8 cellular contexts compared by ENCODE assay signal in the genomic region with DNA sequence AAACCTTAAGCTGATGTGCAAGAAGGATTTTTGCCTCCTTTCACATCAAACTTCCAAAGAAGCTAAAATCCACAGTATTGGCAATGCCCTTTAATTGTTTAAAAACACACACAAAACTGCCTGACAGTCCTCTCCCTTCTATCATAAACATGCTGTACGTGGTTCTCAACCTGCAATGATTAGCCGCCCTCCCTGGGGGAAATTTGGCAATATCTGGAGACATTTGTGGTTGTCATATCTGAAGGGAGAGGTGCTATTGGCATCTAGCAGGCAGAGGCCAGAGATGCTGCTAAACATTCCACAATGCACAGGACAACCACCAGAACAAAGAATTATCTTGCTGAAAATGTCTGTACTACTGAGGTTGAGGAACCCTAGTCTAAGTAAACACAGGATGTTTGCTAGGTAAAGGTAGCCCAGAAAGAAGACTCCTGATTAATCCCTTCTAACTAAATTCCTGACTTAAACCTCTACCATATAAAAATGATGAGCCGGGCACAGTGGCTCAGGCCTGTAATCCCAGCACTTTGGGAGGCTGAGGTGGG. TPM values are rescaled to one million over a fixed set of nuclear protein-coding genes. Genes with fewer than 3 reads are reported as not detected.
A peak's percentile ranks its signal among the peaks of the same experiment; 100 is the strongest.
DNase-seq lines count a peak whose midpoint lies in the region; ATAC-seq, FAIRE-seq and TF ChIP-seq lines count a peak whose summit lies in the region.

No MANE protein-coding gene starts in this region.

- H3K9ac ChIP-seq in HUES6 (ENCODE audit: low read length) = no peak overlapping the region
- H3K9ac ChIP-seq in mammary epithelial cell (ENCODE audit: insufficient read depth, low read length) = no peak overlapping the region

- no peaks in the 10 kb centered on the region for H3K36me3 Mint-ChIP-seq in naive thymus-derived CD8-positive, alpha-beta T cell

- DNase-seq in A549 (ENCODE audit: low read depth in 1 of 2, low spot score in 1 of 2) (no peak), mammary epithelial cell (no peak), GM10248 (ENCODE audit: extremely low spot score) (no peak), left cardiac atrium (no peak)
- DNase-seq in naive thymus-derived CD8-positive, alpha-beta T cell = no peak
- DNase-seq in effector CD4-positive, alpha-beta T cell = no peak

- no peaks in the 10 kb centered on the region for H3K79me2 ChIP-seq in mammary epithelial cell (ENCODE audit: insufficient read depth, low read length)

- BruUV-seq in mammary epithelial cell (replicated peaks; lab: Mats Ljungman, UMichigan) = no TSS peak

- H3K27me3 Mint-ChIP-seq in naive thymus-derived CD8-positive, alpha-beta T cell = no peaks in the 10 kb centered on the region

- POLR2A ChIA-PET in A549 (lab: Yijun Ruan, JAX) (interaction anchor here (0.8 to 2.0 kb wide), 13 partner anchors 12 to 238 kb away, joined by 3 to 21 read pairs (median 6); partner anchors contain the start of genes ACOT1, ACOT2, ACOT4 and PNMA1), GM10248 (lab: Yijun Ruan, JAX) (interaction anchor here (1.3 kb wide), 1 partner anchor 13 kb away, joined by 4 read pairs; no protein-coding TSS in a partner anchor)
- POLR2A ChIA-PET in naive thymus-derived CD8-positive, alpha-beta T cell (lab: Charles Lee) = interaction anchor here (0.8 to 3.5 kb wide), 9 partner anchors 17 to 477 kb away, joined by 3 to 49 read pairs (median 7); partner anchors contain the start of genes ACOT2, ACOT4, DNAL1 and PSEN1

- FAIRE-seq in A549 (lab: Jason Lieb, UNC) = no peak

- H3K36me3 ChIP-seq in HUES6 (ENCODE audit: control insufficient read depth, insufficient read depth, low read length) = no peaks in the 10 kb centered on the region
- no peaks in the 10 kb centered on the region for H3K36me3 ChIP-seq in mammary epithelial cell (ENCODE audit: insufficient read depth, low read length)

- peak overlapping the region; percentile 79 for H3K4me2 ChIP-seq in A549
- H3K4me2 ChIP-seq in mammary epithelial cell (ENCODE audit: insufficient read depth, low read depth, low read length) = peak overlapping the region; percentile 85

- H3K27ac ChIP-seq in A549 = no peak overlapping the region
- no peak overlapping the region for H3K27ac ChIP-seq in HUES6 (ENCODE audit: low read depth, low read length)
- no peak overlapping the region for H3K27ac ChIP-seq in mammary epithelial cell (ENCODE audit: insufficient read depth, low read depth, low read length)

- in situ Hi-C loops in mammary epithelial cell (cut with MboI; ENCODE audit: low sequenced_read_pairs in 2 of 2) = no loop called here

- H3K27ac Mint-ChIP-seq in naive thymus-derived CD8-positive, alpha-beta T cell = peak overlapping the region in 7 of 10 donors; percentile 68 to 94 (median 86)

- no peaks in the 10 kb centered on the region for H4K20me1 ChIP-seq in mammary epithelial cell (ENCODE audit: insufficient read depth, low read length)

- TF ChIP-seq RAD21 in A549 (conservative IDR thresholded peaks at IDR 0.05 in 1 of 2, IDR thresholded peaks at IDR 0.05 in 1 of 2) = no peak

- TF ChIP-seq POLR2A in A549 (IDR thresholded peaks at IDR 0.05; ENCODE audit: low read length) = no peak

- H3K9me3 ChIP-seq in A549 (no peaks in the 10 kb centered on the region), HUES6 (ENCODE audit: control insufficient read depth, insufficient read depth, low read depth, low read length) (no peaks in the 10 kb centered on the region), mammary epithelial cell (replicated peaks; ENCODE audit: insufficient read depth, low read length) (no peaks in the 10 kb centered on the region)

- TF ChIP-seq EP300 in A549 (IDR thresholded peaks at IDR 0.05) = no peak

- H3K4me3 ChIP-seq in A549 (peak overlapping the region; percentile 63; the same call in 2 of the 3 replicates), HUES6 (ENCODE audit: low read depth, low read length) (peak overlapping the region; percentile 81; the same call in 1 of the 2 replicates), mammary epithelial cell (replicated peaks in 1 of 3; ENCODE audit: insufficient read depth in 1 of 3, low read depth in 2 of 3, low read length in 3 of 3) (peak overlapping the region in 1 of 3 experiments; percentile 58)

- CTCF ChIA-PET in A549 (lab: Yijun Ruan, JAX) (interaction anchor here (0.6 to 2.5 kb wide), 5 partner anchors 20 to 276 kb away, joined by 3 to 7 read pairs (median 6); partner anchors contain the start of gene ACOT4), mammary epithelial cell (lab: Charles Lee; ENCODE audit: low non-redundant PET) (no interaction called here), GM10248 (lab: Yijun Ruan, JAX) (interaction anchor here (1.0 to 2.1 kb wide), 4 partner anchors 9 to 105 kb away, joined by 4 to 8 read pairs (median 6); no protein-coding TSS in a partner anchor)

- 71% methylated on average over 3 of the region's 3 CpGs for WGBS in A549 (ENCODE audit: missing lambda C conversion rate)
- WGBS in mammary epithelial cell (ENCODE audit: low coverage, missing lambda C conversion rate) = 71% methylated on average over 3 of the region's 3 CpGs

- H3K27me3 ChIP-seq in HUES6 (ENCODE audit: control insufficient read depth, insufficient read depth, low read length) (peaks cover 19% of the 10 kb centered on the region), mammary epithelial cell (ENCODE audit: insufficient read depth, low read length) (no peaks in the 10 kb centered on the region)

- TF ChIP-seq CTCF in A549 (IDR thresholded peaks at IDR 0.05) (no peak), mammary epithelial cell (conservative IDR thresholded peaks at IDR 0.05 in 1 of 2, IDR thresholded peaks at IDR 0.05 in 1 of 2; ENCODE audit: extremely low read depth in 1 of 2, insufficient read depth in 1 of 2, low read depth in 1 of 2, low read length in 2 of 2) (no peak), GM10248 (IDR thresholded peaks at IDR 0.05; ENCODE audit: control extremely low read depth, extremely low read depth, low read depth, missing control alignments) (no peak)

- peaks cover 0 to 5% (median 2%) of the 10 kb centered on the region in 4 donors for H3K4me1 Mint-ChIP-seq in naive thymus-derived CD8-positive, alpha-beta T cell

- H3K4me3 Mint-ChIP-seq in naive thymus-derived CD8-positive, alpha-beta T cell = peak overlapping the region; percentile 81 to 92 (median 86)

- intact Hi-C loops in mammary epithelial cell (cut with micrococcal nuclease) = no loop called here
- intact Hi-C loops in left cardiac atrium (cut with DNase I) = no loop called here

- dilution Hi-C loops in mammary epithelial cell (cut with HindIII; ENCODE audit: low sequenced_read_pairs) = no loop called here

- ATAC-seq in A549 (no peak), GM21723 (IDR thresholded peaks at IDR 0.05; ENCODE audit: unreplicated experiment) (no peak), left cardiac atrium (no peak)
- no peak for ATAC-seq in naive thymus-derived CD8-positive, alpha-beta T cell

- peak overlapping the region; percentile 94 for H2AFZ ChIP-seq in mammary epithelial cell (ENCODE audit: low read depth, low read length)

- no peaks in the 10 kb centered on the region for H3K9me3 Mint-ChIP-seq in naive thymus-derived CD8-positive, alpha-beta T cell

- H3K4me1 ChIP-seq in A549 (peaks cover 3% of the 10 kb centered on the region; the same call in 1 of the 3 replicates), HUES6 (ENCODE audit: control insufficient read depth, insufficient read depth, low read length) (peaks cover 4% of the 10 kb centered on the region; the same call in 1 of the 2 replicates), mammary epithelial cell (ENCODE audit: insufficient read depth, low read length) (peaks cover 14% of the 10 kb centered on the region)

RNA-seq across cellular contexts. Expression of gene ACOT6, which starts 1.2 kb away (rescaled TPM):
- polyA plus RNA-seq in A549 (2011; rRNA removed) = not detected in 2 replicates
- polyA plus RNA-seq in A549 (2012; cell fraction: cytosol; rRNA removed) = not detected in 2 replicates
- polyA plus RNA-seq in A549 (2012; cell fraction: nucleus; rRNA removed) = not detected in 2 replicates
- not detected in 3 replicates for polyA plus RNA-seq in A549 (2017; fragmentation: RNase III; extraction: RNeasy Plus Mini Kit Qiagen cat#74134 plus additional on column Dnase treatment)
- not detected in 2 replicates for polyA minus RNA-seq in A549 (2011; rRNA and poly(A)+ RNA removed)
- not detected for total RNA-seq in mammary epithelial cell
- not detected for polyA plus RNA-seq in mammary epithelial cell
- not detected for polyA minus RNA-seq in mammary epithelial cell
- not detected for total RNA-seq in naive thymus-derived CD8-positive, alpha-beta T cell
- polyA plus RNA-seq in naive thymus-derived CD8-positive, alpha-beta T cell = not detected
- not detected for total RNA-seq in left cardiac atrium

RNA-seq across cellular contexts. Expression of gene ACOT4, which starts 21.8 kb away (rescaled TPM):
- polyA plus RNA-seq in A549 (2011; rRNA removed) (2.7 and 3.4 TPM in 2 replicates), A549 (2017; fragmentation: RNase III; extraction: RNeasy Plus Mini Kit Qiagen cat#74134 plus additional on column Dnase treatment) (1.6 TPM in 3 replicates), mammary epithelial cell (0.41 TPM)
- polyA plus RNA-seq in A549 (2012; cell fraction: cytosol; rRNA removed) = 1.3 and 1.9 TPM in 2 replicates
- 1.2 and 1.5 TPM in 2 replicates for polyA plus RNA-seq in A549 (2012; cell fraction: nucleus; rRNA removed)
- polyA minus RNA-seq in A549 (2011; rRNA and poly(A)+ RNA removed) = 1.4 and 1.7 TPM in 2 replicates
- total RNA-seq in mammary epithelial cell (1 to 10 TPM in 1 of 2 donors, under 1 TPM in 1; 0.33 to 2.5 TPM), left cardiac atrium (1 to 10 TPM; 1.1 to 1.6 TPM)
- polyA minus RNA-seq in mammary epithelial cell = not detected
- total RNA-seq in naive thymus-derived CD8-positive, alpha-beta T cell = 1 to 10 TPM in 1 of 2 experiments, under 1 TPM in 1; 0.99 to 1.3 TPM
- 1 to 10 TPM; 1.9 to 4.0 (median 2.7) TPM for polyA plus RNA-seq in naive thymus-derived CD8-positive, alpha-beta T cell

RNA-seq across cellular contexts. Expression of gene DNAL1, which starts 31.3 kb away (rescaled TPM):
- polyA plus RNA-seq in A549 (2011; rRNA removed) = 9.2 and 16.3 TPM in 2 replicates
- polyA plus RNA-seq in A549 (2012; cell fraction: cytosol; rRNA removed) = 1.7 and 2.2 TPM in 2 replicates
- 0.88 and 1.9 TPM in 2 replicates for polyA plus RNA-seq in A549 (2012; cell fraction: nucleus; rRNA removed)
- polyA plus RNA-seq in A549 (2017; fragmentation: RNase III; extraction: RNeasy Plus Mini Kit Qiagen cat#74134 plus additional on column Dnase treatment) = 7.8 to 8.3 TPM (median 8.3 TPM) in 3 replicates
- 3.7 TPM in 2 replicates for polyA minus RNA-seq in A549 (2011; rRNA and poly(A)+ RNA removed)
- total RNA-seq in mammary epithelial cell = 10 to 100 TPM; 10.2 to 14.5 TPM
- polyA plus RNA-seq in mammary epithelial cell = 3.6 TPM
- 22.3 TPM for polyA minus RNA-seq in mammary epithelial cell
- 1 to 10 TPM; 8.0 to 8.9 TPM for total RNA-seq in naive thymus-derived CD8-positive, alpha-beta T cell
- 1 to 10 TPM; 4.5 to 7.0 (median 5.5) TPM for polyA plus RNA-seq in naive thymus-derived CD8-positive, alpha-beta T cell
- 10 to 100 TPM; 14.0 to 16.4 TPM for total RNA-seq in left cardiac atrium

RNA-seq across cellular contexts. Expression of gene ACOT2, which starts 44.5 kb away (rescaled TPM):
- 59.5 and 61.6 TPM in 2 replicates for polyA plus RNA-seq in A549 (2011; rRNA removed)
- polyA plus RNA-seq in A549 (2012; cell fraction: cytosol; rRNA removed) = 75.4 and 88.1 TPM in 2 replicates
- polyA plus RNA-seq in A549 (2012; cell fraction: nucleus; rRNA removed) = 115 and 143 TPM in 2 replicates
- 59.6 to 64.8 TPM (median 64.6 TPM) in 3 replicates for polyA plus RNA-seq in A549 (2017; fragmentation: RNase III; extraction: RNeasy Plus Mini Kit Qiagen cat#74134 plus additional on column Dnase treatment)
- polyA minus RNA-seq in A549 (2011; rRNA and poly(A)+ RNA removed) = 29.0 and 29.4 TPM in 2 replicates
- total RNA-seq in mammary epithelial cell = 10 to 100 TPM in 1 of 2 donors, 1 to 10 TPM in 1; 9.6 to 18.7 TPM
- 15.0 TPM for polyA plus RNA-seq in mammary epithelial cell
- polyA minus RNA-seq in mammary epithelial cell = 2.2 TPM
- total RNA-seq in naive thymus-derived CD8-positive, alpha-beta T cell = 10 to 100 TPM; 11.2 to 11.5 TPM
- polyA plus RNA-seq in naive thymus-derived CD8-positive, alpha-beta T cell = 10 to 100 TPM; 25.0 to 29.8 (median 26.9) TPM
- 100 to 1,000 TPM; 130 to 151 TPM for total RNA-seq in left cardiac atrium

RNA-seq across cellular contexts. Expression of gene HEATR4, which starts 54.7 kb away (rescaled TPM):
- 0.06 and 0.15 TPM in 2 replicates for polyA plus RNA-seq in A549 (2011; rRNA removed)
- 0.01 TPM in 1 of 2 replicates, not detected in the other for polyA plus RNA-seq in A549 (2012; cell fraction: cytosol; rRNA removed)
- polyA plus RNA-seq in A549 (2012; cell fraction: nucleus; rRNA removed) = not detected in 2 replicates
- 0.09 TPM in 1 of 3 replicates, not detected in the others for polyA plus RNA-seq in A549 (2017; fragmentation: RNase III; extraction: RNeasy Plus Mini Kit Qiagen cat#74134 plus additional on column Dnase treatment)
- 0.08 and 0.24 TPM in 2 replicates for polyA minus RNA-seq in A549 (2011; rRNA and poly(A)+ RNA removed)
- 1 to 10 TPM in 1 of 2 donors, under 1 TPM in 1; 0.89 to 2.2 TPM for total RNA-seq in mammary epithelial cell
- polyA plus RNA-seq in mammary epithelial cell = 0.42 TPM
- not detected for polyA minus RNA-seq in mammary epithelial cell
- not detected for total RNA-seq in naive thymus-derived CD8-positive, alpha-beta T cell
- under 1 TPM in 2 of 3 donors, not detected in 1; 0.22 to 0.46 TPM for polyA plus RNA-seq in naive thymus-derived CD8-positive, alpha-beta T cell
- under 1 TPM; 0.15 to 0.37 TPM for total RNA-seq in left cardiac atrium
